ENCODE assay signal across 20 cellular contexts in genomic region chr15:94446441-94446840, GRCh38.
DNase-seq lines count a peak whose midpoint lies in the region; ATAC-seq, FAIRE-seq and TF ChIP-seq lines count a peak whose summit lies in the region.
"Had no signal": no experiment of that assay in that cellular context is flagged by ENCODE, and none has a peak within 500 bp of the region (broad histone marks: within the 10 kb centered on the region; RNA-seq: fewer than 3 reads in every experiment).

No MANE protein-coding gene starts in this region.

- H3K27ac Mint-ChIP-seq in natural killer cell (peak overlapping the region; percentile 51 to 67), progenitor cell of endocrine pancreas (no peak overlapping the region)
- no peak overlapping the region for H3K27ac Mint-ChIP-seq in natural killer cell treated with Interleukin-12 subunit alpha and Interleukin-12 subunit beta and Interleukin-15 and Interleukin-18, amount 100 ng/mL, for 72 hours
- H3K27ac Mint-ChIP-seq: CD8-positive, alpha-beta T cell; HFFc6 had no signal

- FAIRE-seq in urothelium cell line (lab: Jason Lieb, UNC) = no peak
- FAIRE-seq: GM12878 had no signal

- intact Hi-C loops in natural killer cell (cut with micrococcal nuclease) = no loop called here

- DNase-seq in natural killer cell = no peak
- no peak for DNase-seq in natural killer cell treated with Interleukin-12 subunit alpha and Interleukin-12 subunit beta and Interleukin-15 and Interleukin-18, amount 100 ng/mL, for 72 hours (ENCODE audit: low spot score)
- no peak for DNase-seq in smooth muscle cell (lab: John Stamatoyannopoulos, UW; ENCODE audit: unreplicated experiment)
- DNase-seq in progenitor cell of endocrine pancreas (ENCODE audit: low spot score, unreplicated experiment) = no peak
- no peak for DNase-seq in urothelium cell line (ENCODE audit: low spot score)
- DNase-seq in AG20443 (ENCODE audit: low spot score) = no peak
- DNase-seq: Calu3; CD8-positive, alpha-beta T cell; DND-41; EL; GOT3; H7; HFFc6 had no signal

- ATAC-seq in natural killer cell = no peak
- no peak for ATAC-seq in natural killer cell treated with Interleukin-12 subunit alpha and Interleukin-12 subunit beta and Interleukin-15 and Interleukin-18, amount 100 ng/mL, for 72 hours
- ATAC-seq: A549; CD8-positive, alpha-beta T cell; GM12878; HCT116 had no signal

- peaks cover 25% of the 10 kb centered on the region for H3K4me1 ChIP-seq in muscle layer of colon (ENCODE audit: insufficient read depth, low read length)
- H3K4me1 ChIP-seq in smooth muscle cell (ENCODE audit: low read depth) = no peaks in the 10 kb centered on the region
- H3K4me1 ChIP-seq: A549, BLaER1 had no signal

- H3K27me3 ChIP-seq in muscle layer of colon (ENCODE audit: control insufficient read depth in 1 of 2, insufficient read depth in 2 of 2, low read length in 2 of 2) (no peaks in the 10 kb centered on the region), smooth muscle cell (ENCODE audit: low read depth) (no peaks in the 10 kb centered on the region)
- H3K27me3 ChIP-seq: BLaER1 had no signal

- no peak overlapping the region for H3K9ac ChIP-seq in muscle layer of colon (ENCODE audit: low read length)
- H3K9ac ChIP-seq in smooth muscle cell (ENCODE audit: low read depth) = no peak overlapping the region
- H3K9ac ChIP-seq: BLaER1 had no signal

- no peaks in the 10 kb centered on the region for H4K20me1 ChIP-seq in smooth muscle cell (ENCODE audit: low read depth)
- H4K20me1 ChIP-seq: BLaER1 had no signal

- H3F3A ChIP-seq in smooth muscle cell (ENCODE audit: low read depth) = no peaks in the 10 kb centered on the region

- no peak overlapping the region for H3K4me2 ChIP-seq in smooth muscle cell
- H3K4me2 ChIP-seq: A549, BLaER1 had no signal

- TF ChIP-seq CTCF in natural killer cell (IDR thresholded peaks at IDR 0.05) (no peak), smooth muscle cell (IDR thresholded peaks at IDR 0.05; ENCODE audit: borderline replicate concordance, insufficient read depth, poor library complexity, severe bottlenecking) (no peak), progenitor cell of endocrine pancreas (IDR thresholded peaks at IDR 0.05; ENCODE audit: unreplicated experiment) (no peak)

- H3K9me3 ChIP-seq in muscle layer of colon (ENCODE audit: low read length) = no peaks in the 10 kb centered on the region
- no peaks in the 10 kb centered on the region for H3K9me3 ChIP-seq in smooth muscle cell (replicated peaks; ENCODE audit: low read depth)
- H3K9me3 ChIP-seq: BLaER1 had no signal

- H3K27me3 Mint-ChIP-seq in natural killer cell (ENCODE audit: low read depth in 2 of 2) (no peaks in the 10 kb centered on the region), progenitor cell of endocrine pancreas (no peaks in the 10 kb centered on the region)
- no peaks in the 10 kb centered on the region for H3K27me3 Mint-ChIP-seq in natural killer cell treated with Interleukin-12 subunit alpha and Interleukin-12 subunit beta and Interleukin-15 and Interleukin-18, amount 100 ng/mL, for 72 hours

- H3K36me3 ChIP-seq in muscle layer of colon (ENCODE audit: insufficient read depth, low read length) (no peaks in the 10 kb centered on the region), smooth muscle cell (ENCODE audit: low read depth) (no peaks in the 10 kb centered on the region)
- H3K36me3 ChIP-seq: BLaER1 had no signal

- no peaks in the 10 kb centered on the region for H3K79me2 ChIP-seq in smooth muscle cell (ENCODE audit: low read depth)

- peaks cover 0 to 5% of the 10 kb centered on the region in 2 donors for H3K4me1 Mint-ChIP-seq in natural killer cell
- peaks cover 4 to 16% of the 10 kb centered on the region in 2 donors for H3K4me1 Mint-ChIP-seq in natural killer cell treated with Interleukin-12 subunit alpha and Interleukin-12 subunit beta and Interleukin-15 and Interleukin-18, amount 100 ng/mL, for 72 hours (ENCODE audit: low read depth in 2 of 2)
- H3K4me1 Mint-ChIP-seq in progenitor cell of endocrine pancreas (ENCODE audit: low read depth) = peaks cover 2% of the 10 kb centered on the region

- H3K36me3 Mint-ChIP-seq in natural killer cell = peaks cover 20% of the 10 kb centered on the region
- peaks cover 17% of the 10 kb centered on the region for H3K36me3 Mint-ChIP-seq in natural killer cell treated with Interleukin-12 subunit alpha and Interleukin-12 subunit beta and Interleukin-15 and Interleukin-18, amount 100 ng/mL, for 72 hours
- no peaks in the 10 kb centered on the region for H3K36me3 Mint-ChIP-seq in progenitor cell of endocrine pancreas (ENCODE audit: insufficient read depth)

- H3K9me3 Mint-ChIP-seq in natural killer cell = no peaks in the 10 kb centered on the region
- H3K9me3 Mint-ChIP-seq in natural killer cell treated with Interleukin-12 subunit alpha and Interleukin-12 subunit beta and Interleukin-15 and Interleukin-18, amount 100 ng/mL, for 72 hours = no peaks in the 10 kb centered on the region
- H3K9me3 Mint-ChIP-seq in progenitor cell of endocrine pancreas (ENCODE audit: low read depth) = no peaks in the 10 kb centered on the region
- H3K9me3 Mint-ChIP-seq: CD8-positive, alpha-beta T cell had no signal

- H3K4me3 ChIP-seq in muscle layer of colon (ENCODE audit: low read depth in 1 of 2, low read length in 2 of 2) (no peak overlapping the region), smooth muscle cell (no peak overlapping the region)
- H3K4me3 ChIP-seq: A549, BLaER1, GM12878 had no signal

- no peak overlapping the region for H3K4me3 Mint-ChIP-seq in natural killer cell
- no peak overlapping the region for H3K4me3 Mint-ChIP-seq in natural killer cell treated with Interleukin-12 subunit alpha and Interleukin-12 subunit beta and Interleukin-15 and Interleukin-18, amount 100 ng/mL, for 72 hours
- H3K4me3 Mint-ChIP-seq in progenitor cell of endocrine pancreas (ENCODE audit: low read depth) = no peak overlapping the region
- H3K4me3 Mint-ChIP-seq: CD8-positive, alpha-beta T cell; HFFc6 had no signal

- no peak overlapping the region for H2AFZ ChIP-seq in smooth muscle cell (ENCODE audit: low read depth)

- H3K27ac ChIP-seq in muscle layer of colon (ENCODE audit: low read depth, low read length) (peak overlapping the region; percentile 36), smooth muscle cell (ENCODE audit: low read depth) (peak overlapping the region; percentile 39)
- H3K27ac ChIP-seq: 22Rv1, A549, BLaER1, HL-60 had no signal

Comparison
In these comparisons a context has a peak if more than half of its experiments do, and no peak if none do; other contexts are left out.
1. H3K27ac Mint-ChIP-seq: peak in natural killer cell (2 of 2); none in natural killer cell treated with Interleukin-12 subunit alpha and Interleukin-12 subunit beta and Interleukin-15 and Interleukin-18, amount 100 ng/mL, for 72 hours (0 of 2) and progenitor cell of endocrine pancreas (single experiment).